8 cellular contexts compared by ENCODE assay signal in genomic region chr9:88578486-88579362, GRCh38. TPM values are rescaled to one million over a fixed set of nuclear protein-coding genes. Genes with fewer than 3 reads are reported as not detected.
DNase-seq lines count a peak whose midpoint lies in the region; ATAC-seq and TF ChIP-seq lines count a peak whose summit lies in the region.

No MANE protein-coding gene starts in this region.

- DNase-seq in AML-193 (lab: John Stamatoyannopoulos, UW) (peak; percentile 56 to 57), Panc1 (ENCODE audit: low read depth, low spot score) (peak; percentile 28), fibroblast of lung (ENCODE audit: low read depth in 2 of 2) (peak; percentile 56 to 73)
- peak; percentile 80 for DNase-seq in activated T-cell treated with anti-CD3 and anti-CD28 coated beads, Interleukin-2, amount 50 U/mL, for 48 hours
- peak; percentile 67 for DNase-seq in natural killer cell treated with Interleukin-12 subunit alpha and Interleukin-12 subunit beta and Interleukin-15 and Interleukin-18, amount 100 ng/mL, for 72 hours (ENCODE audit: low spot score)
- peak; percentile 40 for DNase-seq in stimulated activated naive CD4-positive, alpha-beta T cell treated with Interleukin-2 at 50 U/mL for 16 hours (lab: John Stamatoyannopoulos, UW)

- intact Hi-C loops in Panc1 (cut with micrococcal nuclease; ENCODE audit: unreplicated experiment), result no loop called here

- no peak overlapping the region for H3K9ac ChIP-seq in fibroblast of lung (ENCODE audit: insufficient read depth, low read length)

- no peaks in the 10 kb centered on the region for H3K9me3 ChIP-seq in Panc1 (ENCODE audit: control insufficient read depth, insufficient read depth, low read depth, low read length)
- no peaks in the 10 kb centered on the region for H3K9me3 ChIP-seq in fibroblast of lung (ENCODE audit: control insufficient read depth, insufficient read depth, low read depth, low read length)

- in situ Hi-C loops in Panc1 (cut with HindIII; ENCODE audit: low pct_unique_long_range_greater_than_20kb, low sequenced_read_pairs), result no loop called here

- H3K4me1 Mint-ChIP-seq in natural killer cell treated with Interleukin-12 subunit alpha and Interleukin-12 subunit beta and Interleukin-15 and Interleukin-18, amount 100 ng/mL, for 72 hours (ENCODE audit: low read depth in 2 of 2), result peaks cover 0 to 2% of the 10 kb centered on the region in 2 donors

- peaks cover 20 to 28% of the 10 kb centered on the region in 2 donors for H3K27me3 Mint-ChIP-seq in natural killer cell treated with Interleukin-12 subunit alpha and Interleukin-12 subunit beta and Interleukin-15 and Interleukin-18, amount 100 ng/mL, for 72 hours

- H3K9me3 Mint-ChIP-seq in natural killer cell treated with Interleukin-12 subunit alpha and Interleukin-12 subunit beta and Interleukin-15 and Interleukin-18, amount 100 ng/mL, for 72 hours, result no peaks in the 10 kb centered on the region

- H2AFZ ChIP-seq in fibroblast of lung (ENCODE audit: low read length), result peak overlapping the region; percentile 86

- H3K27ac ChIP-seq in Panc1 (ENCODE audit: low read length) (peak overlapping the region; percentile 7; the same call in 1 of the 2 replicates), fibroblast of lung (ENCODE audit: insufficient read depth, low read length) (no peak overlapping the region)

- CTCF ChIA-PET in Panc1 (lab: Charles Lee), result interaction anchor here (0.5 to 0.6 kb wide), 4 partner anchors 245 to 700 kb away, joined by 4 to 7 read pairs (median 6); no protein-coding TSS in a partner anchor

- H3K79me2 ChIP-seq in fibroblast of lung (ENCODE audit: control insufficient read depth, insufficient read depth, low read length), result no peaks in the 10 kb centered on the region

- H3K27ac Mint-ChIP-seq in natural killer cell treated with Interleukin-12 subunit alpha and Interleukin-12 subunit beta and Interleukin-15 and Interleukin-18, amount 100 ng/mL, for 72 hours, result no peak overlapping the region

- TF ChIP-seq CTCF in Panc1 (IDR thresholded peaks at IDR 0.05), result peak; percentile 90
- peak; percentile 84 to 94 for TF ChIP-seq CTCF in fibroblast of lung (conservative IDR thresholded peaks at IDR 0.05 in 1 of 2, IDR thresholded peaks at IDR 0.05 in 1 of 2; ENCODE audit: low read depth in 1 of 2, low read length in 2 of 2)

- POLR2A ChIA-PET in Panc1 (lab: Charles Lee), result no interaction called here

- BruUV-seq in Panc1 (replicated peaks; lab: Mats Ljungman, UMichigan), result no TSS peak

- peak overlapping the region; percentile 4 for H3K4me2 ChIP-seq in fibroblast of lung (ENCODE audit: extremely low read depth, insufficient read depth, low read length)

- H3K27me3 ChIP-seq in Panc1 (ENCODE audit: control insufficient read depth, insufficient read depth, low read length) (no peaks in the 10 kb centered on the region), fibroblast of lung (ENCODE audit: control insufficient read depth, insufficient read depth, low read length) (no peaks in the 10 kb centered on the region)

- no peaks in the 10 kb centered on the region for H3K36me3 Mint-ChIP-seq in natural killer cell treated with Interleukin-12 subunit alpha and Interleukin-12 subunit beta and Interleukin-15 and Interleukin-18, amount 100 ng/mL, for 72 hours

- H3K4me3 Mint-ChIP-seq in natural killer cell treated with Interleukin-12 subunit alpha and Interleukin-12 subunit beta and Interleukin-15 and Interleukin-18, amount 100 ng/mL, for 72 hours, result peak overlapping the region; percentile 30

- no peaks in the 10 kb centered on the region for H4K20me1 ChIP-seq in fibroblast of lung (ENCODE audit: control insufficient read depth, extremely low read depth, insufficient read depth, low read length)

- H3K4me1 ChIP-seq in Panc1 (ENCODE audit: control insufficient read depth, insufficient read depth, low read length) (no peaks in the 10 kb centered on the region), fibroblast of lung (ENCODE audit: control insufficient read depth, extremely low read depth, insufficient read depth, low read length) (no peaks in the 10 kb centered on the region)

- no peaks in the 10 kb centered on the region for H3K36me3 ChIP-seq in Panc1 (ENCODE audit: control insufficient read depth, insufficient read depth, low read length)
- H3K36me3 ChIP-seq in fibroblast of lung (ENCODE audit: control insufficient read depth, insufficient read depth, low read length), result no peaks in the 10 kb centered on the region

- ATAC-seq in GM18861 (IDR thresholded peaks at IDR 0.05; ENCODE audit: unreplicated experiment) (peak; percentile 66), HG03159 (IDR thresholded peaks at IDR 0.05; ENCODE audit: unreplicated experiment) (peak; percentile 91), Panc1 (peak; percentile 96)
- peak; percentile 69 to 81 for ATAC-seq in natural killer cell treated with Interleukin-12 subunit alpha and Interleukin-12 subunit beta and Interleukin-15 and Interleukin-18, amount 100 ng/mL, for 72 hours

- no peak overlapping the region for H3K4me3 ChIP-seq in Panc1 (ENCODE audit: low read depth in 2 of 2, low read length in 2 of 2)
- no peak overlapping the region for H3K4me3 ChIP-seq in fibroblast of lung (replicated peaks in 1 of 4; ENCODE audit: control extremely low read depth in 1 of 4, insufficient read depth in 1 of 4, low read depth in 3 of 4, low read length in 4 of 4)

RNA-seq across cellular contexts. Expression of gene NXNL2, which starts 43.7 kb away (rescaled TPM):
- total RNA-seq in Panc1 (2021; ENCODE audit: unreplicated experiment) (1.4 TPM), fibroblast of lung (0.77 and 1.3 TPM in 2 replicates)
- polyA plus RNA-seq in Panc1 (2012; ENCODE audit: insufficient read length), result 0.98 TPM
- 0.44 and 0.50 TPM in 2 replicates for polyA plus RNA-seq in fibroblast of lung
- 0.45 and 0.92 TPM in 2 replicates for polyA plus RNA-seq in fibroblast of lung (2012)
- 0.41 TPM in 1 of 2 replicates, not detected in the other for polyA minus RNA-seq in fibroblast of lung (ENCODE audit: low replicate concordance)
- not detected for total RNA-seq in natural killer cell treated with Interleukin-12 subunit alpha and Interleukin-12 subunit beta and Interleukin-15 and Interleukin-18, amount 100 ng/mL, for 72 hours

Comparison
In these comparisons a context has a peak if more than half of its experiments do, and no peak if none do; other contexts are left out.
1. DNase-seq: peak in every context shown above with its lines; median percentile 80 in activated T-cell treated with anti-CD3 and anti-CD28 coated beads, Interleukin-2, amount 50 U/mL, for 48 hours; 67 in natural killer cell treated with Interleukin-12 subunit alpha and Interleukin-12 subunit beta and Interleukin-15 and Interleukin-18, amount 100 ng/mL, for 72 hours; 64 in fibroblast of lung; 56 in AML-193; 40 in stimulated activated naive CD4-positive, alpha-beta T cell treated with Interleukin-2 at 50 U/mL for 16 hours; 28 in Panc1.